In the genomic region with DNA sequence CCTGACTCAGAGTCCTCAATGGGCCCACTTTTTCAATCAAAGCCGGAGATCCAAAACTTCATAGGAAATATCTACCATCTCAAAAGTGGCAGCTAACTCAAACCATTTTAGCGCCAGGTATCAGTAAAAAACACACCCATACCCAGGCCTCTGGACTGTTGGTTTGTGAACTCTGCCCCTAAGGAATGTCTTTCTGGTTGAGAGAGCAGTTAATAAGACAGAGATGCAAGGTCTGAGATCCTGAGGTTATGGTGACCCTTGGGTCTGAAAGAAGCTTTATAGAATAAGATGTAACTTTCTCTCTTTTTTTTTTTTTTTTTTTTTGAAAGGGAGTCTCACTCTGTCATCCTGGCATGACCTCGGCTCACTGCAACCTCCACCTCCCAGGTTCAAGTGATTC, we compare ENCODE assay signal across 29 cellular contexts.
"Had no signal": no experiment of that assay in that cellular context is flagged by ENCODE, and none has a peak within 500 bp of the region (broad histone marks: within the 10 kb centered on the region; RNA-seq: fewer than 3 reads in every experiment).

No MANE protein-coding gene starts in this region.

- H3K36me3 ChIP-seq: Peyer's patch had no signal

- DNase-seq: activated B cell treated with CpG ODN at 0.5 μM for 24 hours; activated CD4-positive, alpha-beta memory T cell treated with anti-CD3 and anti-CD28 coated beads for 36 hours; activated CD4-positive, alpha-beta T cell treated with anti-CD3 and anti-CD28 coated beads for 4 hours; activated CD4-positive, alpha-beta T cell treated with anti-CD3 and anti-CD28 coated beads, Interleukin-2, amount 50 U/mL, for 1 hour; activated CD4-positive, CD25-positive, alpha-beta regulatory T cell treated with anti-CD3 and anti-CD28 coated beads, Interleukin-2, amount 50 U/mL, for 72 hours; activated CD8-positive, alpha-beta memory T cell treated with anti-CD3 and anti-CD28 coated beads, Interleukin-2, amount 50 U/mL, for 4 hours; activated naive CD4-positive, alpha-beta T cell treated with anti-CD3 and anti-CD28 coated beads, Interleukin-2, amount 10 ng/mL, durations not matched to agents 7 days and 5 days; activated naive CD8-positive, alpha-beta T cell treated with anti-CD3 and anti-CD28 coated beads, Interleukin-2, amount 50 U/mL, for 24 hours; activated T-cell treated with anti-CD3 and anti-CD28 coated beads for 4 hours; activated T-cell treated with anti-CD3 and anti-CD28 coated beads, Interleukin-2, amount 50 U/mL, for 4 hours; anterior cingulate cortex; caudate nucleus; NCI-H1048; NCI-H1105 treated with DMSO at 0.1 percent for 48 hours; NCI-H1436; NCI-H1694; NCI-H1930; NCI-H2081 treated with DMSO at 0.1 percent for 48 hours; NCI-H345; NCI-H524 treated with DMSO at 0.1 percent for 48 hours; Peyer's patch; Right ventricle myocardium superior; SW 1271; T-helper 1 cell; T-helper 2 cell; T-helper 9 cell had no signal

- FAIRE-seq: bronchial epithelial cell had no signal

- H3K27me3 ChIP-seq: Peyer's patch had no signal

- H3K27ac ChIP-seq: KMS-11, VCaP had no signal

- H3K9ac ChIP-seq: KMS-11 had no signal

- ATAC-seq: activated naive CD8-positive, alpha-beta T cell treated with anti-CD3 and anti-CD28 coated beads, Interleukin-2, amount 50 U/mL, for 24 hours; activated T-cell treated with anti-CD3 and anti-CD28 coated beads, Interleukin-2, amount 50 U/mL, for 4 hours had no signal

- H3K4me3 ChIP-seq: Peyer's patch had no signal

- H3K9me3 ChIP-seq: Peyer's patch had no signal

- H3K4me2 ChIP-seq: KMS-11 had no signal
